25 cellular contexts compared by ENCODE assay signal in the genomic region with DNA sequence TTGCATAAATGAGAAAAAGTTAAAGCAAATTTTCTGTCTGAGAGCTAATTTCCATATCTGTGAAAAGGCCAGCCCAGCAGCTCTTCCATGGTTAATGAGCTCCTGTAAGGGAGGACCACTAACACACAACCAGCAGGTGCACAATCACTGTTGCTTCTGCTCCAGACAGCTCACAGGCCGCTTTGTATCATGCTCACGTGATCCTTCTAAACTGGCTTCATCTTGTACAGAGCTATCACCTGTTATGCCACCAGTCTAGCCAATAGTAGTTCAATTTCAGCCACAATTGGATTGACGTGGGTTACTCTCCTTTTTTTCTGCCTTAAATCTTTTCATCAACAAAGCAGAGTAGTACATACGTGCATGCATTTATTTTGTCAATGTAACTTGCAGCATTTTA. TPM values are rescaled to one million over a fixed set of nuclear protein-coding genes. Genes with fewer than 3 reads are reported as not detected.
DNase-seq lines count a peak whose midpoint lies in the region; ATAC-seq lines count a peak whose summit lies in the region.
"Had no signal": no experiment of that assay in that cellular context is flagged by ENCODE, and none has a peak within 500 bp of the region (broad histone marks: within the 10 kb centered on the region; RNA-seq: fewer than 3 reads in every experiment).

No MANE protein-coding gene starts in this region.

- DNase-seq in NCI-H1436 (lab: John Stamatoyannopoulos, UW), result peak; percentile 11
- DNase-seq in NCI-H526 (lab: John Stamatoyannopoulos, UW), result peak; percentile 59 to 73
- DNase-seq in SHP77 treated with DMSO at 0.1 percent for 48 hours (lab: John Stamatoyannopoulos, UW), result peak; percentile 63
- peak; percentile 14 for DNase-seq in myocyte (ENCODE audit: low read depth)
- no peak for DNase-seq in central memory CD4-positive, alpha-beta T cell
- no peak for DNase-seq in cerebellar cortex (ENCODE audit: low spot score)
- DNase-seq: AML-193; CD4-positive, alpha-beta T cell; DMS79; EL; GDM1; Karpas-422; NCI-H1092; NCI-H1694 treated with DMSO at 0.1 percent for 48 hours; NCI-H2081; NCI-H2171; NCI-H226; NCI-H510A; T-helper 17 cell had no signal

- ATAC-seq in GM21390 (IDR thresholded peaks at IDR 0.05; ENCODE audit: unreplicated experiment), result no peak
- ATAC-seq: A549, GM12878, HCT116, Panc1, SK-N-SH treated with all-trans-retinoic acid at 6 μM for 48 hours, T-helper 17 cell had no signal

RNA-seq across cellular contexts. Expression of gene FBXL17, which starts 38.3 kb away (rescaled TPM):
- 29.1 and 36.2 TPM in 2 replicates for total RNA-seq in myocyte
- 14.4 TPM for polyA plus RNA-seq in myocyte (2012)

Comparison
In these comparisons a context has a peak if more than half of its experiments do, and no peak if none do; other contexts are left out.
1. DNase-seq: peak in NCI-H1436 (single experiment), NCI-H526 (2 of 2), SHP77 treated with DMSO at 0.1 percent for 48 hours (single experiment) and myocyte (single experiment); none in central memory CD4-positive, alpha-beta T cell (single experiment) and cerebellar cortex (single experiment).